In the genomic region with DNA sequence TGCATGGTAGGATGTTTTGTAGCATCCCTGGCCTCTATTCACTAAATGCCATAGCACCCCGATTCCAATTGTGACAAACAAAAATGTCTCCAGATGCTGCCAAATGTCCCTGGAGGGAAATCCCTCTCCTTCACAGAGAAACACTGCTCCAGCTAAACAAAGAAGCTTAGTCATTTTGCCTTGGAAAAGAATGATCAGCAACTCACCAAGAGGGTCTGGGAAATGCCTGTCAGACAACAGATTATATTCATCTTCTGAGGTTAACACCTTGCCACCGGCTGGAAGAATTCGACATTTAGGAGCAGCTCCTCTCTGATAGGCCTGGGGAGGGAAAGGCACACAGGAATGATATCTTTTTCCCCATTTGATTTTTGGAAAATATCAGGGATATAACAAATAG, we compare ENCODE assay signal across 10 cellular contexts.
DNase-seq lines count a peak whose midpoint lies in the region; ATAC-seq and TF ChIP-seq lines count a peak whose summit lies in the region.
"Had no signal": no experiment of that assay in that cellular context is flagged by ENCODE, and none has a peak within 500 bp of the region (broad histone marks: within the 10 kb centered on the region; RNA-seq: fewer than 3 reads in every experiment).

No MANE protein-coding gene starts in this region.

- TF ChIP-seq POLR2A in uterus (IDR thresholded peaks at IDR 0.05) = no peak

- intact Hi-C loops in uterus (cut with DNase I; ENCODE audit: low total_unique reads) = no loop called here

- H3K27ac Mint-ChIP-seq in activated naive CD4-positive, alpha-beta T cell treated with anti-CD3 and anti-CD28 coated beads, Interleukin-2, amount 50 U/mL, for 72 hours = peak overlapping the region; percentile 92 to 99
- peak overlapping the region; percentile 98 for H3K27ac Mint-ChIP-seq in activated naive CD8-positive, alpha-beta T cell treated with anti-CD3 and anti-CD28 coated beads, Interleukin-2, amount 50 U/mL, for 24 hours
- peak overlapping the region; percentile 46 to 98 (median 78) for H3K27ac Mint-ChIP-seq in immature natural killer cell

- H3K36me3 ChIP-seq in uterus = no peaks in the 10 kb centered on the region

- peak overlapping the region; percentile 54 for H3K4me3 Mint-ChIP-seq in activated naive CD8-positive, alpha-beta T cell treated with anti-CD3 and anti-CD28 coated beads, Interleukin-2, amount 50 U/mL, for 24 hours
- H3K4me3 Mint-ChIP-seq in immature natural killer cell = peak overlapping the region in 1 of 5 donors; percentile 87

- H3K4me1 ChIP-seq in uterus = no peaks in the 10 kb centered on the region

- H3K27me3 ChIP-seq in uterus = no peaks in the 10 kb centered on the region

- peaks cover 0 to 18% of the 10 kb centered on the region in 2 donors for H3K36me3 Mint-ChIP-seq in activated naive CD4-positive, alpha-beta T cell treated with anti-CD3 and anti-CD28 coated beads, Interleukin-2, amount 50 U/mL, for 72 hours
- peaks cover 11% of the 10 kb centered on the region for H3K36me3 Mint-ChIP-seq in activated naive CD8-positive, alpha-beta T cell treated with anti-CD3 and anti-CD28 coated beads, Interleukin-2, amount 50 U/mL, for 24 hours (ENCODE audit: low read depth)
- peaks cover 4 to 36% (median 16%) of the 10 kb centered on the region in 3 donors for H3K36me3 Mint-ChIP-seq in immature natural killer cell

- no peak for DNase-seq in activated naive CD4-positive, alpha-beta T cell treated with anti-CD3 and anti-CD28 coated beads, Interleukin-2, amount 50 U/mL, for 72 hours (ENCODE audit: low spot score in 2 of 2)
- DNase-seq in activated naive CD4-positive, alpha-beta T cell (lab: John Stamatoyannopoulos, UW) = no peak
- DNase-seq in activated naive CD8-positive, alpha-beta T cell treated with anti-CD3 and anti-CD28 coated beads, Interleukin-2, amount 50 U/mL, for 24 hours = no peak
- no peak for DNase-seq in immature natural killer cell
- DNase-seq in uterus = no peak
- DNase-seq in stimulated activated CD4-positive, alpha-beta T cell treated with anti-CD3 and anti-CD28 coated beads, Interleukin-2, amount 100 ng/mL, for 24 hours = no peak
- DNase-seq: DND-41, NCI-H69 had no signal

- H3K27ac ChIP-seq in uterus = peak overlapping the region; percentile 34 to 56

- H3K4me3 ChIP-seq in uterus = no peak overlapping the region

- peak; percentile 12 to 32 for ATAC-seq in activated naive CD4-positive, alpha-beta T cell treated with anti-CD3 and anti-CD28 coated beads, Interleukin-2, amount 50 U/mL, for 72 hours
- peak; percentile 22 for ATAC-seq in activated naive CD8-positive, alpha-beta T cell treated with anti-CD3 and anti-CD28 coated beads, Interleukin-2, amount 50 U/mL, for 24 hours
- ATAC-seq in HG02763 (IDR thresholded peaks at IDR 0.05; ENCODE audit: unreplicated experiment) = no peak
- ATAC-seq in HG02970 (IDR thresholded peaks at IDR 0.05; ENCODE audit: low FRiP score, unreplicated experiment) = no peak

- peaks cover 64% of the 10 kb centered on the region for H3K4me1 Mint-ChIP-seq in activated naive CD8-positive, alpha-beta T cell treated with anti-CD3 and anti-CD28 coated beads, Interleukin-2, amount 50 U/mL, for 24 hours
- H3K4me1 Mint-ChIP-seq in immature natural killer cell = peaks cover 18 to 19% of the 10 kb centered on the region in 2 donors

- H3K9me3 ChIP-seq in uterus = no peaks in the 10 kb centered on the region

- H3K9me3 Mint-ChIP-seq in activated naive CD4-positive, alpha-beta T cell treated with anti-CD3 and anti-CD28 coated beads, Interleukin-2, amount 50 U/mL, for 72 hours = peaks cover 0 to 6% of the 10 kb centered on the region in 2 donors
- no peaks in the 10 kb centered on the region for H3K9me3 Mint-ChIP-seq in activated naive CD8-positive, alpha-beta T cell treated with anti-CD3 and anti-CD28 coated beads, Interleukin-2, amount 50 U/mL, for 24 hours
- H3K9me3 Mint-ChIP-seq in immature natural killer cell = no peaks in the 10 kb centered on the region

- no peak for TF ChIP-seq CTCF in uterus (IDR thresholded peaks at IDR 0.05)

- H3K27me3 Mint-ChIP-seq in activated naive CD8-positive, alpha-beta T cell treated with anti-CD3 and anti-CD28 coated beads, Interleukin-2, amount 50 U/mL, for 24 hours = peaks cover 10% of the 10 kb centered on the region
- H3K27me3 Mint-ChIP-seq in immature natural killer cell (ENCODE audit: low read depth in 3 of 3) = peaks cover 0 to 6% (median 0%) of the 10 kb centered on the region in 3 donors

Comparison
In these comparisons a context has a peak if more than half of its experiments do, and no peak if none do; other contexts are left out.
1. ATAC-seq: peak in activated naive CD4-positive, alpha-beta T cell treated with anti-CD3 and anti-CD28 coated beads, Interleukin-2, amount 50 U/mL, for 72 hours (2 of 2) and activated naive CD8-positive, alpha-beta T cell treated with anti-CD3 and anti-CD28 coated beads, Interleukin-2, amount 50 U/mL, for 24 hours (single experiment); none in HG02763 (single experiment) and HG02970 (single experiment).
2. Peak in every context shown above with its lines, with median percentiles within 50 percentile points of each other: H3K27ac Mint-ChIP-seq.